9 cellular contexts compared by ENCODE assay signal in genomic region chrX:123884809-123885408, GRCh38.
DNase-seq lines count a peak whose midpoint lies in the region; ATAC-seq, FAIRE-seq and TF ChIP-seq lines count a peak whose summit lies in the region.
"Had no signal": no experiment of that assay in that cellular context is flagged by ENCODE, and none has a peak within 500 bp of the region (broad histone marks: within the 10 kb centered on the region; RNA-seq: fewer than 3 reads in every experiment).

No MANE protein-coding gene starts in this region.

- peaks cover 26% of the 10 kb centered on the region for H3K36me3 Mint-ChIP-seq in nephron (ENCODE audit: low read depth)

- peak; percentile 97 for FAIRE-seq in A204.1 (lab: Jason Lieb, UNC)

- no peak overlapping the region for H3K4me3 ChIP-seq in DOHH2 (ENCODE audit: low read length)

- peaks cover 9% of the 10 kb centered on the region for H3K9me3 Mint-ChIP-seq in nephron

- H3K4me3 Mint-ChIP-seq in nephron, result no peak overlapping the region

- peak; percentile 46 for DNase-seq in LoVo (ENCODE audit: low spot score)
- DNase-seq in RKO (ENCODE audit: low spot score), result peak; percentile 77
- DNase-seq in effector CD4-positive, alpha-beta T cell, result peak; percentile 28
- DNase-seq in foreskin melanocyte, result no peak

- peaks cover 20% of the 10 kb centered on the region for H3K36me3 ChIP-seq in DOHH2 (ENCODE audit: control insufficient read depth, low read length)

- no peak overlapping the region for H3K27ac ChIP-seq in DOHH2 (ENCODE audit: low read depth, low read length)
- H3K27ac ChIP-seq: epithelial cell of prostate had no signal

- H3K4me1 ChIP-seq in DOHH2 (ENCODE audit: control insufficient read depth, low read length), result peaks cover 4% of the 10 kb centered on the region

- H3K27ac Mint-ChIP-seq in nephron, result no peak overlapping the region

- no peaks in the 10 kb centered on the region for H3K9me3 ChIP-seq in DOHH2 (ENCODE audit: control insufficient read depth, insufficient read depth, low read length)

- peak; percentile 57 for TF ChIP-seq CTCF in DOHH2 (IDR thresholded peaks at IDR 0.05; ENCODE audit: low read depth, low read length, poor library complexity, severe bottlenecking)
- peak; percentile 47 to 60 (median 51) for TF ChIP-seq CTCF in nephron (IDR thresholded peaks at IDR 0.05; ENCODE audit: unreplicated experiment in 3 of 3)

- H3K4me2 ChIP-seq in DOHH2 (ENCODE audit: low read length), result no peak overlapping the region

- H3K27me3 Mint-ChIP-seq in nephron (ENCODE audit: low read depth), result no peaks in the 10 kb centered on the region

- ATAC-seq in GM21367 (IDR thresholded peaks at IDR 0.05; ENCODE audit: unreplicated experiment), result no peak

- H3K27me3 ChIP-seq in DOHH2 (ENCODE audit: control insufficient read depth, low read length), result no peaks in the 10 kb centered on the region

- no peaks in the 10 kb centered on the region for H4K20me1 ChIP-seq in DOHH2 (ENCODE audit: control insufficient read depth, insufficient read depth, low read depth, low read length)

- no peaks in the 10 kb centered on the region for H3K4me1 Mint-ChIP-seq in nephron

- no peaks in the 10 kb centered on the region for H3K9me2 ChIP-seq in DOHH2 (replicated peaks; ENCODE audit: control insufficient read depth, low read length)

- H3F3A ChIP-seq in DOHH2 (ENCODE audit: control insufficient read depth, insufficient read depth), result no peaks in the 10 kb centered on the region; the same call in 1 of the 2 replicates

- peaks cover 46% of the 10 kb centered on the region for H3K79me2 ChIP-seq in DOHH2 (ENCODE audit: control insufficient read depth, low read length)
